Comparison of ENCODE assay signal across 25 cellular contexts in the genomic region with DNA sequence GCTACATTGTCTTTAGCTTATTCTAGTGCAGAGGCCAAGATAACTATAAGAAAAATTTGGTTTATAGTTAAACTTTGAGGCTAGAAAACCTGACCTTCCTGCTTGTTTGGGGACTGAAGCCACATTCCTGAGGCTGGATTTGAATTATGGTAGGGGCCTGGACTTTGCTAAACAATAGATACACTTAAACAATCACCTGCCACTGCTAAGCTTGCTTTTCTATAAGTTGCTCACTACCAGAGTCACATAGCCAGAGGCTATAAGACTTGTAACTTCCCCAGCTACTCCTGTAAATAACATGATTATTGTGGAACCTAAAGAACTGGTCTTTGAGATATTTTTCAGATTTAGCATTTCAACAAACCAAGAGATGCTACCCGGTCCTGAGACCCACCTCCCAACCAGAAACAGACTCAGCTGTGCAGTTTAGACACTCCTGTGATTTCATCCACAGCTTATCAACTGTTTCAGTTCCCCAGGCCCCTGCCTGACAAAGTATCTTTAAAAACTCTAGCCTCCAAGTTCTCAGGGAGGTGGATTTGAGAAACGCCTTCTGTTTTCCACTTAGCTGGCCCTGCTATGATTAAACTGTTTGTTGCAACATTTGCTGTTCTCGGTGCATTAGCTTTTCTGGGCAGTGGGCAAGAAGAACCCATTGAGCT.
DNase-seq lines count a peak whose midpoint lies in the region; ATAC-seq, FAIRE-seq and TF ChIP-seq lines count a peak whose summit lies in the region.
"Had no signal": no experiment of that assay in that cellular context is flagged by ENCODE, and none has a peak within 500 bp of the region (broad histone marks: within the 10 kb centered on the region; RNA-seq: fewer than 3 reads in every experiment).

No MANE protein-coding gene starts in this region.

- H2AFZ ChIP-seq in PC-9, result no peak overlapping the region

- H3K4me3 ChIP-seq in PC-9 (no peak overlapping the region), uterus (no peak overlapping the region)
- H3K4me3 ChIP-seq: K562, MG63 had no signal

- H3K4me1 ChIP-seq in PC-9 (replicated peaks; ENCODE audit: insufficient read depth) (peaks cover 14% of the 10 kb centered on the region), uterus (no peaks in the 10 kb centered on the region)

- intact Hi-C loops in PC-9 (cut with micrococcal nuclease; ENCODE audit: unreplicated experiment), result no loop called here
- intact Hi-C loops in uterus (cut with DNase I; ENCODE audit: low total_unique reads), result no loop called here

- CTCF ChIA-PET in PC-9 (lab: Charles Lee), result no interaction called here

- BruUV-seq in PC-9 (replicated peaks; lab: Mats Ljungman, UMichigan), result no TSS peak

- H3K4me3 Mint-ChIP-seq in memory B cell, result no peak overlapping the region
- H3K4me3 Mint-ChIP-seq in stimulated activated naive B cell treated with anti-CD40 and anti-IgM and Interleukin-4, amounts not matched to agents 10 μg/mL and 1 μg/mL and 100 μg/mL, for 72 hours, result peak overlapping the region in 1 of 2 donors; percentile 4
- H3K4me3 Mint-ChIP-seq: activated naive CD4-positive, alpha-beta T cell treated with anti-CD3 and anti-CD28 coated beads for 36 hours; activated T-cell treated with anti-CD3 and anti-CD28 coated beads, Interleukin-2, amount 50 U/mL, for 4 hours; CD4-positive, CD25-positive, alpha-beta regulatory T cell; dendritic cell treated with granulocyte-macrophage colony-stimulating factor and Interleukin-4, amounts not matched to agents 40 ng/mL and 50 ng/mL, for 4 days; natural killer cell had no signal

- H3K9me2 ChIP-seq in PC-9 (ENCODE audit: insufficient read depth), result no peaks in the 10 kb centered on the region; the same call in 1 of the 2 replicates

- TF ChIP-seq POLR2A in GM12892 (IDR thresholded peaks at IDR 0.05; ENCODE audit: low read depth, low read length) (no peak), uterus (IDR thresholded peaks at IDR 0.05) (no peak)

- no peaks in the 10 kb centered on the region for H3K36me3 Mint-ChIP-seq in memory B cell
- H3K36me3 Mint-ChIP-seq in stimulated activated naive B cell treated with anti-CD40 and anti-IgM and Interleukin-4, amounts not matched to agents 10 μg/mL and 1 μg/mL and 100 μg/mL, for 72 hours, result peaks cover 2 to 15% of the 10 kb centered on the region in 2 donors
- H3K36me3 Mint-ChIP-seq: natural killer cell had no signal

- no peaks in the 10 kb centered on the region for H3K9me3 ChIP-seq in PC-9 (ENCODE audit: insufficient read depth, low read depth)
- no peaks in the 10 kb centered on the region for H3K9me3 ChIP-seq in uterus
- H3K9me3 ChIP-seq: MG63 had no signal

- DNase-seq in GM12892 (ENCODE audit: insufficient read length) (no peak), PC-9 (peak in 1 of 2 experiments; percentile 61), memory B cell (ENCODE audit: low spot score in 2 of 2) (no peak), uterus (no peak)
- no peak for DNase-seq in stimulated activated naive B cell treated with anti-CD40 and anti-IgM and Interleukin-4, amounts not matched to agents 10 μg/mL and 1 μg/mL and 100 μg/mL, for 72 hours
- DNase-seq: activated CD4-positive, CD25-positive, alpha-beta regulatory T cell treated with anti-CD3 and anti-CD28 coated beads, Interleukin-2, amount 50 U/mL, for 72 hours; activated CD8-positive, alpha-beta memory T cell treated with anti-CD3 and anti-CD28 coated beads for 24 hours; activated naive CD4-positive, alpha-beta T cell treated with anti-CD3 and anti-CD28 coated beads for 36 hours; activated T-cell treated with anti-CD3 and anti-CD28 coated beads, Interleukin-2, amount 50 U/mL, for 4 hours; amygdala; CD4-positive, CD25-positive, alpha-beta regulatory T cell; DMS 273 treated with DMSO at 0.1 percent for 48 hours; left cardiac atrium; MG63; natural killer cell; NCI-H146; NCI-H526; posterior cingulate gyrus; SHP77 treated with DMSO at 0.1 percent for 48 hours; SW 1271 had no signal

- H3K79me2 ChIP-seq in PC-9 (ENCODE audit: low read depth), result no peaks in the 10 kb centered on the region

- H3K27ac ChIP-seq in PC-9, result no peak overlapping the region
- peak overlapping the region in 1 of 2 donors; percentile 23 for H3K27ac ChIP-seq in uterus

- peaks cover 20% of the 10 kb centered on the region for H3K4me1 Mint-ChIP-seq in memory B cell
- peaks cover 18 to 41% of the 10 kb centered on the region in 2 donors for H3K4me1 Mint-ChIP-seq in stimulated activated naive B cell treated with anti-CD40 and anti-IgM and Interleukin-4, amounts not matched to agents 10 μg/mL and 1 μg/mL and 100 μg/mL, for 72 hours
- H3K4me1 Mint-ChIP-seq: natural killer cell had no signal

- H3K9me3 Mint-ChIP-seq in memory B cell, result no peaks in the 10 kb centered on the region
- no peaks in the 10 kb centered on the region for H3K9me3 Mint-ChIP-seq in stimulated activated naive B cell treated with anti-CD40 and anti-IgM and Interleukin-4, amounts not matched to agents 10 μg/mL and 1 μg/mL and 100 μg/mL, for 72 hours
- H3K9me3 Mint-ChIP-seq: activated naive CD4-positive, alpha-beta T cell treated with anti-CD3 and anti-CD28 coated beads for 36 hours; activated T-cell treated with anti-CD3 and anti-CD28 coated beads, Interleukin-2, amount 50 U/mL, for 4 hours; CD4-positive, CD25-positive, alpha-beta regulatory T cell; dendritic cell treated with granulocyte-macrophage colony-stimulating factor and Interleukin-4, amounts not matched to agents 40 ng/mL and 50 ng/mL, for 4 days; natural killer cell had no signal

- H3K27me3 ChIP-seq in PC-9 (ENCODE audit: insufficient read depth, low read depth), result no peaks in the 10 kb centered on the region
- H3K27me3 ChIP-seq in uterus, result no peaks in the 10 kb centered on the region
- H3K27me3 ChIP-seq: MG63 had no signal

- H3K27me3 Mint-ChIP-seq in memory B cell, result no peaks in the 10 kb centered on the region
- H3K27me3 Mint-ChIP-seq in stimulated activated naive B cell treated with anti-CD40 and anti-IgM and Interleukin-4, amounts not matched to agents 10 μg/mL and 1 μg/mL and 100 μg/mL, for 72 hours, result no peaks in the 10 kb centered on the region
- H3K27me3 Mint-ChIP-seq: CD4-positive, CD25-positive, alpha-beta regulatory T cell; dendritic cell treated with granulocyte-macrophage colony-stimulating factor and Interleukin-4, amounts not matched to agents 40 ng/mL and 50 ng/mL, for 4 days had no signal

- peak overlapping the region; percentile 5 for H3K27ac Mint-ChIP-seq in memory B cell
- no peak overlapping the region for H3K27ac Mint-ChIP-seq in stimulated activated naive B cell treated with anti-CD40 and anti-IgM and Interleukin-4, amounts not matched to agents 10 μg/mL and 1 μg/mL and 100 μg/mL, for 72 hours
- H3K27ac Mint-ChIP-seq: activated naive CD4-positive, alpha-beta T cell treated with anti-CD3 and anti-CD28 coated beads for 36 hours; dendritic cell treated with granulocyte-macrophage colony-stimulating factor and Interleukin-4, amounts not matched to agents 40 ng/mL and 50 ng/mL, for 4 days; natural killer cell had no signal

- peak overlapping the region; percentile 9; the same call in 1 of the 2 replicates for H3K4me2 ChIP-seq in PC-9

- H3K36me3 ChIP-seq in PC-9 (ENCODE audit: low read depth) (no peaks in the 10 kb centered on the region), uterus (no peaks in the 10 kb centered on the region)

- POLR2A ChIA-PET in PC-9 (lab: Charles Lee; ENCODE audit: unreplicated experiment), result interaction anchor here (0.5 kb wide), 1 partner anchor 368 kb away, joined by 4 read pairs; no protein-coding TSS in a partner anchor

- no peaks in the 10 kb centered on the region for H3F3A ChIP-seq in PC-9 (ENCODE audit: insufficient read depth, low read depth)

- ATAC-seq in memory B cell (ENCODE audit: low read depth) (no peak), HG02588 (IDR thresholded peaks at IDR 0.05; ENCODE audit: unreplicated experiment) (no peak), HG03139 (IDR thresholded peaks at IDR 0.05; ENCODE audit: unreplicated experiment) (no peak)
- peak; percentile 34 to 40 for ATAC-seq in stimulated activated naive B cell treated with anti-CD40 and anti-IgM and Interleukin-4, amounts not matched to agents 10 μg/mL and 1 μg/mL and 100 μg/mL, for 72 hours (replicated peaks)
- ATAC-seq: activated T-cell treated with anti-CD3 and anti-CD28 coated beads, Interleukin-2, amount 50 U/mL, for 4 hours; K562; left cardiac atrium; natural killer cell had no signal

- no peaks in the 10 kb centered on the region; the same call in 1 of the 2 replicates for H4K20me1 ChIP-seq in PC-9 (ENCODE audit: insufficient read depth)

- FAIRE-seq in GM12892 (lab: Jason Lieb, UNC), result peak; percentile 66
- FAIRE-seq: G401.6, K562 had no signal

- no peak for TF ChIP-seq CTCF in PC-9 (conservative IDR thresholded peaks at IDR 0.05)
- TF ChIP-seq CTCF in uterus (IDR thresholded peaks at IDR 0.05), result no peak

Comparison
In these comparisons a context has a peak if more than half of its experiments do, and no peak if none do; other contexts are left out.
1. ATAC-seq: peak in stimulated activated naive B cell treated with anti-CD40 and anti-IgM and Interleukin-4, amounts not matched to agents 10 μg/mL and 1 μg/mL and 100 μg/mL, for 72 hours (2 of 2); none in memory B cell (single experiment), HG02588 (single experiment) and HG03139 (single experiment).